Comparison of ENCODE assay signal across 10 cellular contexts in genomic region chr13:51619614-51620013, GRCh38. TPM values are rescaled to one million over a fixed set of nuclear protein-coding genes. Genes with fewer than 3 reads are reported as not detected.
A peak's percentile ranks its signal among the peaks of the same experiment; 100 is the strongest.
DNase-seq lines count a peak whose midpoint lies in the region; ATAC-seq and TF ChIP-seq lines count a peak whose summit lies in the region.
"Had no signal": no experiment of that assay in that cellular context is flagged by ENCODE, and none has a peak within 500 bp of the region (broad histone marks: within the 10 kb centered on the region; RNA-seq: fewer than 3 reads in every experiment).

No MANE protein-coding gene starts in this region.

- dilution Hi-C loops in mammary epithelial cell (cut with HindIII; ENCODE audit: low sequenced_read_pairs) = no loop called here

- H3K9me3 Mint-ChIP-seq in progenitor cell of endocrine pancreas (ENCODE audit: low read depth) = no peaks in the 10 kb centered on the region

- H3K36me3 Mint-ChIP-seq in progenitor cell of endocrine pancreas (ENCODE audit: insufficient read depth) = no peaks in the 10 kb centered on the region

- ATAC-seq in HG03095 (IDR thresholded peaks at IDR 0.05; ENCODE audit: unreplicated experiment) = no peak
- ATAC-seq: body of pancreas had no signal

- peak overlapping the region; percentile 1 for H3K27ac ChIP-seq in mammary epithelial cell (ENCODE audit: insufficient read depth, low read depth, low read length)

- in situ Hi-C loops in mammary epithelial cell (cut with MboI; ENCODE audit: low sequenced_read_pairs in 2 of 2) = no loop called here

- peaks cover 93% of the 10 kb centered on the region for H3K79me2 ChIP-seq in mammary epithelial cell (ENCODE audit: insufficient read depth, low read length)

- H3K27ac Mint-ChIP-seq in progenitor cell of endocrine pancreas = no peak overlapping the region

- H3K9me3 ChIP-seq in mammary epithelial cell (replicated peaks; ENCODE audit: insufficient read depth, low read length) = no peaks in the 10 kb centered on the region
- H3K9me3 ChIP-seq: body of pancreas had no signal

- WGBS in mammary epithelial cell (ENCODE audit: low coverage, missing lambda C conversion rate) = 65% methylated on average over 2 of the region's 2 CpGs

- H3K9ac ChIP-seq in mammary epithelial cell (ENCODE audit: insufficient read depth, low read length) = no peak overlapping the region

- intact Hi-C loops in mammary epithelial cell (cut with micrococcal nuclease) = no loop called here

- H3K4me1 Mint-ChIP-seq in progenitor cell of endocrine pancreas (ENCODE audit: low read depth) = peaks cover 17% of the 10 kb centered on the region

- peaks cover 2% of the 10 kb centered on the region for H3K36me3 ChIP-seq in mammary epithelial cell (ENCODE audit: insufficient read depth, low read length)

- no peak overlapping the region for H3K4me2 ChIP-seq in mammary epithelial cell (ENCODE audit: insufficient read depth, low read depth, low read length)

- H4K20me1 ChIP-seq in mammary epithelial cell (ENCODE audit: insufficient read depth, low read length) = no peaks in the 10 kb centered on the region

- DNase-seq in ELR (ENCODE audit: low read depth) (peak; percentile 79), HFF-Myc (ENCODE audit: extremely low read depth, low read depth) (peak; percentile 50), mammary epithelial cell (peak; percentile 62), myocyte (ENCODE audit: low read depth) (peak; percentile 89), T-helper 9 cell (no peak), progenitor cell of endocrine pancreas (ENCODE audit: low spot score, unreplicated experiment) (no peak), SK-N-DZ (ENCODE audit: low spot score) (no peak)
- DNase-seq: body of pancreas, NCI-H146 had no signal

- H3K4me1 ChIP-seq in mammary epithelial cell (ENCODE audit: insufficient read depth, low read length) = peaks cover 24% of the 10 kb centered on the region

- no peak overlapping the region for H2AFZ ChIP-seq in mammary epithelial cell (ENCODE audit: low read depth, low read length)

- CTCF ChIA-PET in mammary epithelial cell (lab: Charles Lee; ENCODE audit: low non-redundant PET) = interaction anchor here (0.6 to 0.7 kb wide), 2 partner anchors 24 to 29 kb away, joined by 3 to 8 read pairs; no protein-coding TSS in a partner anchor

- H3K4me3 ChIP-seq in HFF-Myc (replicated peaks; ENCODE audit: low read depth, low read length) (no peak overlapping the region), mammary epithelial cell (replicated peaks in 1 of 3; ENCODE audit: insufficient read depth in 1 of 3, low read depth in 2 of 3, low read length in 3 of 3) (no peak overlapping the region)
- H3K4me3 ChIP-seq: body of pancreas had no signal

- H3K27me3 Mint-ChIP-seq in progenitor cell of endocrine pancreas = no peaks in the 10 kb centered on the region

- BruUV-seq in mammary epithelial cell (replicated peaks; lab: Mats Ljungman, UMichigan) = TSS peak; percentile 8

- TF ChIP-seq CTCF in HFF-Myc (IDR thresholded peaks at IDR 0.05; ENCODE audit: low read depth, low read length, missing control alignments) = no peak
- TF ChIP-seq CTCF in mammary epithelial cell (conservative IDR thresholded peaks at IDR 0.05 in 1 of 2, IDR thresholded peaks at IDR 0.05 in 1 of 2; ENCODE audit: extremely low read depth in 1 of 2, insufficient read depth in 1 of 2, low read depth in 1 of 2, low read length in 2 of 2) = no peak
- no peak for TF ChIP-seq CTCF in progenitor cell of endocrine pancreas (IDR thresholded peaks at IDR 0.05; ENCODE audit: unreplicated experiment)

- H3K27me3 ChIP-seq in mammary epithelial cell (ENCODE audit: insufficient read depth, low read length) = no peaks in the 10 kb centered on the region
- H3K27me3 ChIP-seq: body of pancreas had no signal

- H3K4me3 Mint-ChIP-seq in progenitor cell of endocrine pancreas (ENCODE audit: low read depth) = no peak overlapping the region

RNA-seq across cellular contexts. Expression of gene WDFY2, which starts 35.4 kb away (rescaled TPM):
- total RNA-seq in mammary epithelial cell = 10 to 100 TPM; 20.7 to 32.9 TPM
- polyA plus RNA-seq in mammary epithelial cell = 7.4 TPM
- 35.2 TPM for polyA minus RNA-seq in mammary epithelial cell
- total RNA-seq in myocyte = 4.7 and 6.1 TPM in 2 replicates
- 11.0 TPM for polyA plus RNA-seq in myocyte (2012)
- 17.2 and 18.0 TPM in 2 replicates for total RNA-seq in progenitor cell of endocrine pancreas
- 3.0 and 3.1 TPM in 2 replicates for polyA plus RNA-seq in SK-N-DZ (2014; cell fraction: cytosol; rRNA removed)
- polyA plus RNA-seq in SK-N-DZ (2014; cell fraction: nucleus; rRNA removed) = 9.2 and 17.3 TPM in 2 replicates

Comparison
In these comparisons a context has a peak if more than half of its experiments do, and no peak if none do; other contexts are left out.
1. DNase-seq: peak in ELR (single experiment), HFF-Myc (single experiment), mammary epithelial cell (single experiment) and myocyte (single experiment); none in T-helper 9 cell (single experiment), progenitor cell of endocrine pancreas (single experiment) and SK-N-DZ (single experiment).